8 cellular contexts compared by ENCODE assay signal in genomic region chr1:38138498-38139233, GRCh38.
DNase-seq lines count a peak whose midpoint lies in the region; ATAC-seq and TF ChIP-seq lines count a peak whose summit lies in the region.

No MANE protein-coding gene starts in this region.

- DNase-seq in H4 (ENCODE audit: low spot score) = peak; percentile 98
- peak; percentile 74 to 88 (median 85) for DNase-seq in adrenal gland
- DNase-seq in left ventricle myocardium inferior = peak; percentile 84
- peak; percentile 91 for DNase-seq in sigmoid colon
- no peak for DNase-seq in HuH-7 (ENCODE audit: low spot score)
- DNase-seq in activated naive CD4-positive, alpha-beta T cell treated with anti-CD3 and anti-CD28 coated beads, Interleukin-2, amount 50 U/mL, for 16 hours = no peak
- no peak for DNase-seq in stimulated activated naive CD8-positive, alpha-beta T cell treated with anti-CD3 and anti-CD28 coated beads, Interleukin-15, amount 100 ng/mL, for 72 hours

- no peak overlapping the region for H3K4me3 ChIP-seq in adrenal gland
- H3K4me3 ChIP-seq in left ventricle myocardium inferior = no peak overlapping the region
- no peak overlapping the region for H3K4me3 ChIP-seq in sigmoid colon

- peak in 4 of 6 experiments; percentile 13 to 47 (median 24) for TF ChIP-seq CTCF in adrenal gland (IDR thresholded peaks at IDR 0.05)
- TF ChIP-seq CTCF in left ventricle myocardium inferior (IDR thresholded peaks at IDR 0.05; ENCODE audit: borderline replicate concordance) = peak; percentile 61
- TF ChIP-seq CTCF in sigmoid colon (IDR thresholded peaks at IDR 0.05) = peak in 2 of 4 experiments; percentile 30 to 80

- H3K27me3 Mint-ChIP-seq in stimulated activated naive CD8-positive, alpha-beta T cell treated with anti-CD3 and anti-CD28 coated beads, Interleukin-15, amount 100 ng/mL, for 72 hours = peaks cover 96% of the 10 kb centered on the region

- H3K9me3 Mint-ChIP-seq in stimulated activated naive CD8-positive, alpha-beta T cell treated with anti-CD3 and anti-CD28 coated beads, Interleukin-15, amount 100 ng/mL, for 72 hours = no peaks in the 10 kb centered on the region

- H3K27me3 ChIP-seq in adrenal gland = peaks cover 29% of the 10 kb centered on the region
- peaks cover 90% of the 10 kb centered on the region for H3K27me3 ChIP-seq in left ventricle myocardium inferior (ENCODE audit: low read depth)
- H3K27me3 ChIP-seq in sigmoid colon = peaks cover 0 to 37% (median 26%) of the 10 kb centered on the region in 3 donors

- no peak overlapping the region for H3K27ac Mint-ChIP-seq in stimulated activated naive CD8-positive, alpha-beta T cell treated with anti-CD3 and anti-CD28 coated beads, Interleukin-15, amount 100 ng/mL, for 72 hours

- H3K4me3 Mint-ChIP-seq in stimulated activated naive CD8-positive, alpha-beta T cell treated with anti-CD3 and anti-CD28 coated beads, Interleukin-15, amount 100 ng/mL, for 72 hours = no peak overlapping the region

- H3K9me3 ChIP-seq in adrenal gland (replicated peaks in 1 of 3) (no peaks in the 10 kb centered on the region), left ventricle myocardium inferior (replicated peaks) (no peaks in the 10 kb centered on the region), sigmoid colon (no peaks in the 10 kb centered on the region)

- intact Hi-C loops in adrenal gland (cut with DNase I) = no loop called here
- intact Hi-C loops in left ventricle myocardium inferior (cut with micrococcal nuclease) = no loop called here
- intact Hi-C loops in sigmoid colon (cut with DNase I) = loop anchor here (10.0 kb wide), 1 partner anchor 94 kb away; the partner anchor contains the start of gene POU3F1

- H3K36me3 ChIP-seq in adrenal gland (replicated peaks in 1 of 2) (no peaks in the 10 kb centered on the region), left ventricle myocardium inferior (no peaks in the 10 kb centered on the region), sigmoid colon (no peaks in the 10 kb centered on the region)

- no peak for ATAC-seq in HG03108 (IDR thresholded peaks at IDR 0.05; ENCODE audit: unreplicated experiment)
- ATAC-seq in stimulated activated naive CD8-positive, alpha-beta T cell treated with anti-CD3 and anti-CD28 coated beads, Interleukin-15, amount 100 ng/mL, for 72 hours = no peak

- H3K4me1 Mint-ChIP-seq in stimulated activated naive CD8-positive, alpha-beta T cell treated with anti-CD3 and anti-CD28 coated beads, Interleukin-15, amount 100 ng/mL, for 72 hours = no peaks in the 10 kb centered on the region

- 21 to 51% (median 37%) methylated on average over 3 to 6 of the region's 6 CpGs; no CpG with 5 or more reads in 1 of the 4 donors for WGBS in adrenal gland, 4 donors
- 21 to 55% methylated on average over 6 of the region's 6 CpGs for WGBS in sigmoid colon, 2 donors

- peaks cover 0 to 8% of the 10 kb centered on the region in 2 donors for H3K4me1 ChIP-seq in adrenal gland (replicated peaks in 1 of 2)
- peaks cover 31% of the 10 kb centered on the region for H3K4me1 ChIP-seq in left ventricle myocardium inferior
- H3K4me1 ChIP-seq in sigmoid colon = peaks cover 0 to 32% (median 22%) of the 10 kb centered on the region in 4 donors

- H3K27ac ChIP-seq in adrenal gland (no peak overlapping the region), left ventricle myocardium inferior (replicated peaks) (peak overlapping the region; percentile 55), sigmoid colon (peak overlapping the region; percentile 33 to 78 (median 60))

- TF ChIP-seq POLR2A in adrenal gland (IDR thresholded peaks at IDR 0.05) (no peak), sigmoid colon (IDR thresholded peaks at IDR 0.05) (no peak)

- TF ChIP-seq EP300 in sigmoid colon (IDR thresholded peaks at IDR 0.05) = no peak

Comparison
In these comparisons a context has a peak if more than half of its experiments do, and no peak if none do; other contexts are left out.
1. DNase-seq: peak in H4 (single experiment), adrenal gland (7 of 7), left ventricle myocardium inferior (single experiment) and sigmoid colon (single experiment); none in HuH-7 (single experiment), activated naive CD4-positive, alpha-beta T cell treated with anti-CD3 and anti-CD28 coated beads, Interleukin-2, amount 50 U/mL, for 16 hours (single experiment) and stimulated activated naive CD8-positive, alpha-beta T cell treated with anti-CD3 and anti-CD28 coated beads, Interleukin-15, amount 100 ng/mL, for 72 hours (0 of 2).
2. H3K27ac ChIP-seq: peak in left ventricle myocardium inferior (single experiment) and sigmoid colon (4 of 4); none in adrenal gland (0 of 5).